8 cellular contexts compared by ENCODE assay signal in the genomic region with DNA sequence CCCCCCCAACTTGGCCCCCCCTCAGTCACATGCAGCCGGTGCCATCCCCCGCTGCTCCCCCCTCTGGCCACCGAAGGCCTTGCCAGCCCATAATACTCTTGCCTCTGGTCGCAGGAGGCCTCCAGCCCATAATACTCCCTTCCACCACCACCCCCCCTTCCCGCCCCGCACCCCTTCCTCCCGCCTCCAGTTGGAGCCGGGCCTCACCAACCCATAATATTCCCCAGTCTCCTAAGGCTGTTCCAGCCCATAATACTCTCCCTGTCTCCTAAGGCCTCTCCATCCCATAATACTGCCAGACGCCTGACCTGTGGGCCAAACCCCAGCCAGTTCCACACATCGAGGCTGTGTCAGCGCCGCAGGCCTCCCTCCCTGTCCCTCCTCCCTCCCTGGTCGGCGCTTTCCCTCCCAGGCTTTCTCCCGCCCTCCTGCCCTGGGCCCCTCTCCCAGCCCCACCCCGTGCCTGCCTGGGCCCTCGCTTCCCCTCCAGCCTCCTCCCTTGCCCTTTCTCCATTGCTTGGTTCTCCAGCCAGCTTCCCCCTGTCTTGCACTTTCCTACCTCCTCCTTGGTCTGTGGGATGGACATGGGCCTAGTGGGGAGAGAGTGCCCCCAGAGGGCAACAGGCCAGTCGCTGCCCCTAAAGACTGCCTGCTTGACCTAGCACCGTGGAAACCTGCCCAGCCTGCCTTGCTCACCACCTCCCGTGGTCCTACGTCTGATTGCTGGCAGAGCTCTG. TPM values are rescaled to one million over a fixed set of nuclear protein-coding genes. Genes with fewer than 3 reads are reported as not detected.
DNase-seq lines count a peak whose midpoint lies in the region; ATAC-seq, FAIRE-seq and TF ChIP-seq lines count a peak whose summit lies in the region.

No MANE protein-coding gene starts in this region.

- H3K27me3 Mint-ChIP-seq in CD14-positive monocyte (ENCODE audit: low read depth in 3 of 3): peaks cover 0 to 3% (median 3%) of the 10 kb centered on the region in 3 donors
- H3K27me3 Mint-ChIP-seq in H9 (ENCODE audit: low read depth): peaks cover 5% of the 10 kb centered on the region
- H3K27me3 Mint-ChIP-seq in activated CD4-positive, alpha-beta T cell treated with anti-CD3 and anti-CD28 coated beads, Interleukin-2, amount 10 ng/mL, durations not matched to agents 24 days and 14 days: no peaks in the 10 kb centered on the region

- H3K56ac ChIP-seq in H9 (ENCODE audit: insufficient read length, low read depth, low read length): no peak overlapping the region

- no peak overlapping the region for H3K23ac ChIP-seq in H9 (ENCODE audit: insufficient read length, low read depth, low read length)

- H4K5ac ChIP-seq in H9 (ENCODE audit: insufficient read length, low read depth, low read length): no peak overlapping the region

- H4K20me1 ChIP-seq in H9 (ENCODE audit: control insufficient read depth, insufficient read depth, insufficient read length) (no peaks in the 10 kb centered on the region), endothelial cell of umbilical vein (replicated peaks; ENCODE audit: control insufficient read depth, extremely low read depth, insufficient read depth, low read length) (no peaks in the 10 kb centered on the region)

- BruUV-seq in endothelial cell of umbilical vein (replicated peaks; lab: Mats Ljungman, UMichigan): no TSS peak

- peak; percentile 39 for TF ChIP-seq POLR2A in endothelial cell of umbilical vein (IDR thresholded peaks at IDR 0.05; ENCODE audit: low read depth, low read length)

- no CpG with 5 or more reads among the region's 21 CpGs for WGBS in H9 (ENCODE audit: extremely low coverage, insufficient read length, low lambda C conversion rate)

- peaks cover 55% of the 10 kb centered on the region for H3K4me1 Mint-ChIP-seq in CD14-positive monocyte
- peaks cover 35 to 46% of the 10 kb centered on the region in 2 experiments for H3K4me1 Mint-ChIP-seq in H9
- H3K4me1 Mint-ChIP-seq in activated CD4-positive, alpha-beta T cell treated with anti-CD3 and anti-CD28 coated beads, Interleukin-2, amount 10 ng/mL, durations not matched to agents 24 days and 14 days: peaks cover 34% of the 10 kb centered on the region

- H3K9ac ChIP-seq in H9 (ENCODE audit: extremely low read depth, insufficient read length, low read length): no peak overlapping the region
- no peak overlapping the region for H3K9ac ChIP-seq in endothelial cell of umbilical vein (replicated peaks; ENCODE audit: extremely low read depth, insufficient read depth, low read length)

- H2BK12ac ChIP-seq in H9 (ENCODE audit: insufficient read length, low read depth, low read length): no peak overlapping the region

- H3K14ac ChIP-seq in H9 (ENCODE audit: insufficient read depth, low read length): peak overlapping the region; percentile 53

- peak; percentile 91 for FAIRE-seq in endothelial cell of umbilical vein (lab: Jason Lieb, UNC)

- dilution Hi-C loops in endothelial cell of umbilical vein (cut with MboI; ENCODE audit: extremely low pct_ligation_motif_present, low sequenced_read_pairs): no loop called here

- no peak overlapping the region for H4K8ac ChIP-seq in H9 (replicated peaks; ENCODE audit: insufficient read length, low read depth, low read length)

- intact Hi-C loops in CD14-positive monocyte (cut with micrococcal nuclease) (no loop called here), endothelial cell of umbilical vein (cut with micrococcal nuclease) (loop anchor here (1.0 to 10.0 kb wide), 2 partner anchors 75 to 1021 kb away; a partner anchor contains a TSS)
- intact Hi-C loops in activated CD4-positive, alpha-beta T cell treated with anti-CD3 and anti-CD28 coated beads, Interleukin-2, amount 10 ng/mL, durations not matched to agents 24 days and 14 days (cut with micrococcal nuclease): no loop called here

- H3K4me1 ChIP-seq in H9 (ENCODE audit: insufficient read depth, low read length) (peaks cover 16% of the 10 kb centered on the region; the same call in 1 of the 2 replicates), endothelial cell of umbilical vein (ENCODE audit: control insufficient read depth, extremely low read depth, insufficient read depth, low read length) (peaks cover 11% of the 10 kb centered on the region)

- no peaks in the 10 kb centered on the region for H3K9me3 ChIP-seq in H9 (ENCODE audit: control insufficient read depth, low read depth, low read length)
- no peaks in the 10 kb centered on the region for H3K9me3 ChIP-seq in endothelial cell of umbilical vein (replicated peaks; ENCODE audit: control insufficient read depth, insufficient read depth, low read length)

- H3T11ph ChIP-seq in H9 (ENCODE audit: low read length): no peak overlapping the region

- H3K27ac ChIP-seq in H9 (ENCODE audit: insufficient read length, low read depth, low read length) (no peak overlapping the region), endothelial cell of umbilical vein (ENCODE audit: insufficient read depth, low read depth, low read length) (no peak overlapping the region)

- POLR2A ChIA-PET in endothelial cell of umbilical vein (lab: Charles Lee): interaction anchor here (0.6 to 1.3 kb wide), 2 partner anchors 75 to 89 kb away, joined by 4 to 5 read pairs; a partner anchor contains a TSS

- H2AFZ ChIP-seq in H9 (ENCODE audit: low read length) (no peak overlapping the region), endothelial cell of umbilical vein (ENCODE audit: low read depth, low read length) (peak overlapping the region; percentile 84)

- H3K27ac Mint-ChIP-seq in CD14-positive monocyte (peak overlapping the region; percentile 75 to 92 (median 87)), H9 (peak overlapping the region; percentile 94 to 98 (median 95))
- peak overlapping the region; percentile 39 for H3K27ac Mint-ChIP-seq in activated CD4-positive, alpha-beta T cell treated with anti-CD3 and anti-CD28 coated beads, Interleukin-2, amount 10 ng/mL, durations not matched to agents 24 days and 14 days

- H2BK15ac ChIP-seq in H9 (ENCODE audit: low read depth, low read length): no peak overlapping the region

- H4K91ac ChIP-seq in H9 (ENCODE audit: insufficient read length, low read depth, low read length): no peak overlapping the region

- H3K79me2 ChIP-seq in H9 (ENCODE audit: insufficient read depth, low read length) (no peaks in the 10 kb centered on the region), endothelial cell of umbilical vein (ENCODE audit: control insufficient read depth, insufficient read depth, low read length) (no peaks in the 10 kb centered on the region)

- no peak overlapping the region for H3K4ac ChIP-seq in H9 (ENCODE audit: low read depth, low read length)

- H3K4me3 ChIP-seq in endothelial cell of umbilical vein (replicated peaks in 1 of 3; ENCODE audit: insufficient read depth in 1 of 3, low read depth in 1 of 3, low read length in 3 of 3): no peak overlapping the region

- no peak for ATAC-seq in GM21786 (IDR thresholded peaks at IDR 0.05; ENCODE audit: unreplicated experiment)

- DNase-seq in CD14-positive monocyte (ENCODE audit: low spot score) (peak; percentile 70), H9 (peak; percentile 98), NCI-H345 treated with DMSO at 0.1 percent for 48 hours (lab: John Stamatoyannopoulos, UW; ENCODE audit: unreplicated experiment) (peak; percentile 91), endothelial cell of umbilical vein (ENCODE audit: low read depth, low spot score) (peak; percentile 87), lung microvascular endothelial cell (ENCODE audit: low read depth in 2 of 2) (peak; percentile 88 to 89), stromal cell of bone marrow (ENCODE audit: low read depth) (peak; percentile 98)
- peak; percentile 69 for DNase-seq in activated CD4-positive, alpha-beta T cell treated with anti-CD3 and anti-CD28 coated beads, Interleukin-2, amount 10 ng/mL, durations not matched to agents 24 days and 14 days

- H3K27me3 ChIP-seq in H9 (ENCODE audit: insufficient read depth, low read length): no peaks in the 10 kb centered on the region
- H3K27me3 ChIP-seq in endothelial cell of umbilical vein (ENCODE audit: control insufficient read depth in 2 of 2, insufficient read depth in 2 of 2, low read length in 2 of 2): no peaks in the 10 kb centered on the region

- H3K4me3 Mint-ChIP-seq in CD14-positive monocyte (peak overlapping the region; percentile 59 to 60), H9 (peak overlapping the region; percentile 45 to 77)
- no peak overlapping the region for H3K4me3 Mint-ChIP-seq in activated CD4-positive, alpha-beta T cell treated with anti-CD3 and anti-CD28 coated beads, Interleukin-2, amount 10 ng/mL, durations not matched to agents 24 days and 14 days

- no peaks in the 10 kb centered on the region for H3K79me1 ChIP-seq in H9 (ENCODE audit: insufficient read depth, low read depth, low read length, poor library complexity, severe bottlenecking)

- no peaks in the 10 kb centered on the region for H3K36me3 Mint-ChIP-seq in CD14-positive monocyte
- no peaks in the 10 kb centered on the region for H3K36me3 Mint-ChIP-seq in H9 (ENCODE audit: insufficient read depth in 1 of 3, low read depth in 3 of 3)
- no peaks in the 10 kb centered on the region for H3K36me3 Mint-ChIP-seq in activated CD4-positive, alpha-beta T cell treated with anti-CD3 and anti-CD28 coated beads, Interleukin-2, amount 10 ng/mL, durations not matched to agents 24 days and 14 days (ENCODE audit: low read depth)

- no peaks in the 10 kb centered on the region for H3K9me1 ChIP-seq in endothelial cell of umbilical vein (replicated peaks; ENCODE audit: control insufficient read depth, extremely low read depth, insufficient read depth, low read length)

- CTCF ChIA-PET in endothelial cell of umbilical vein (lab: Charles Lee): interaction anchor here (0.9 to 2.4 kb wide), 7 partner anchors 9 to 190 kb away, joined by 3 to 14 read pairs (median 4); no protein-coding TSS in a partner anchor

- H2BK20ac ChIP-seq in H9 (ENCODE audit: low read depth, low read length, poor library complexity, severe bottlenecking): no peak overlapping the region

- peaks cover 4% of the 10 kb centered on the region for H3K23me2 ChIP-seq in H9 (ENCODE audit: insufficient read length, low read depth, low read length, poor library complexity, severe bottlenecking)

- H2AK5ac ChIP-seq in H9 (ENCODE audit: insufficient read length, low read length): no peak overlapping the region

- H3K36me3 ChIP-seq in endothelial cell of umbilical vein (ENCODE audit: control insufficient read depth in 2 of 2, extremely low read depth in 1 of 2, insufficient read depth in 2 of 2, low read length in 2 of 2): no peaks in the 10 kb centered on the region

- peaks cover 0 to 3% (median 0%) of the 10 kb centered on the region in 7 donors for H3K9me3 Mint-ChIP-seq in CD14-positive monocyte
- no peaks in the 10 kb centered on the region for H3K9me3 Mint-ChIP-seq in H9
- no peaks in the 10 kb centered on the region for H3K9me3 Mint-ChIP-seq in activated CD4-positive, alpha-beta T cell treated with anti-CD3 and anti-CD28 coated beads, Interleukin-2, amount 10 ng/mL, durations not matched to agents 24 days and 14 days

- peak overlapping the region; percentile 63 for H3K18ac ChIP-seq in H9 (ENCODE audit: insufficient read length, low read depth, low read length)

- no peak for TF ChIP-seq CTCF in CD14-positive monocyte (IDR thresholded peaks at IDR 0.05)
- no peak; the same call in 2 of the 3 replicates for TF ChIP-seq CTCF in H9 (conservative IDR thresholded peaks at IDR 0.05)
- TF ChIP-seq CTCF in endothelial cell of umbilical vein (IDR thresholded peaks at IDR 0.05; ENCODE audit: extremely low read depth in 1 of 2, insufficient read depth in 1 of 2, low read depth in 1 of 2, low read length in 2 of 2): no peak

- peak overlapping the region; percentile 45 for H3K4me2 ChIP-seq in H9 (ENCODE audit: insufficient read depth, insufficient read length, low read length)
- H3K4me2 ChIP-seq in endothelial cell of umbilical vein (ENCODE audit: insufficient read depth, low read length): no peak overlapping the region

- H2BK5ac ChIP-seq in H9 (ENCODE audit: insufficient read length, low read length): no peak overlapping the region

- H2BK120ac ChIP-seq in H9 (ENCODE audit: low read depth, low read length, poor library complexity, severe bottlenecking): no peak overlapping the region

RNA-seq across cellular contexts. Expression of a gene that starts 6.8 kb away (rescaled TPM):
- polyA plus RNA-seq in CD14-positive monocyte (10 to 100 TPM in 1 of 2 donors, 1 to 10 TPM in 1; 9.9 to 16.2 TPM), endothelial cell of umbilical vein (119 and 127 TPM in 2 replicates)
- total RNA-seq in H9 (2021) (334 and 346 TPM in 2 replicates), endothelial cell of umbilical vein (192 and 216 TPM in 2 replicates), lung microvascular endothelial cell (155 and 187 TPM in 2 replicates)
- 356 and 363 TPM in 2 replicates for total RNA-seq in activated CD4-positive, alpha-beta T cell treated with anti-CD3 and anti-CD28 coated beads, Interleukin-2, amount 10 ng/mL, durations not matched to agents 24 days and 14 days
- polyA plus RNA-seq in endothelial cell of umbilical vein (2011; cell fraction: cytosol; rRNA removed): 130 and 131 TPM in 2 replicates
- polyA plus RNA-seq in endothelial cell of umbilical vein (2011; cell fraction: nucleus; rRNA removed): 178 and 198 TPM in 2 replicates
- polyA plus RNA-seq in endothelial cell of umbilical vein (2012): 108 and 117 TPM in 2 replicates
- 187 and 211 TPM in 2 replicates for polyA minus RNA-seq in endothelial cell of umbilical vein
- polyA minus RNA-seq in endothelial cell of umbilical vein (2011; cell fraction: cytosol; rRNA and poly(A)+ RNA removed): 97.7 TPM
- 83.7 and 90.8 TPM in 2 replicates for polyA minus RNA-seq in endothelial cell of umbilical vein (2011; cell fraction: nucleus; rRNA and poly(A)+ RNA removed)

RNA-seq across cellular contexts. Expression of a gene that starts 21.8 kb away (rescaled TPM):
- polyA plus RNA-seq in CD14-positive monocyte: under 1 TPM; 0.14 to 0.18 TPM
- total RNA-seq in H9 (2021): 0.22 TPM in 2 replicates
- 3.3 and 4.2 TPM in 2 replicates for total RNA-seq in activated CD4-positive, alpha-beta T cell treated with anti-CD3 and anti-CD28 coated beads, Interleukin-2, amount 10 ng/mL, durations not matched to agents 24 days and 14 days
- total RNA-seq in endothelial cell of umbilical vein: not detected in 2 replicates
- polyA plus RNA-seq in endothelial cell of umbilical vein: 0.23 and 0.41 TPM in 2 replicates
- polyA plus RNA-seq in endothelial cell of umbilical vein (2011; cell fraction: cytosol; rRNA removed): 0.07 and 0.10 TPM in 2 replicates
- 0.08 TPM in 1 of 2 replicates, not detected in the other for polyA plus RNA-seq in endothelial cell of umbilical vein (2011; cell fraction: nucleus; rRNA removed)
- 0.07 TPM in 1 of 2 replicates, not detected in the other for polyA plus RNA-seq in endothelial cell of umbilical vein (2012)
- 0.42 and 0.75 TPM in 2 replicates for polyA minus RNA-seq in endothelial cell of umbilical vein
- 1.7 TPM for polyA minus RNA-seq in endothelial cell of umbilical vein (2011; cell fraction: cytosol; rRNA and poly(A)+ RNA removed)
- polyA minus RNA-seq in endothelial cell of umbilical vein (2011; cell fraction: nucleus; rRNA and poly(A)+ RNA removed): not detected in 2 replicates
- not detected in 2 replicates for total RNA-seq in lung microvascular endothelial cell

RNA-seq across cellular contexts. Expression of a gene that starts 33.3 kb away (rescaled TPM):
- polyA plus RNA-seq in CD14-positive monocyte: 10 to 100 TPM; 10.2 to 10.3 TPM
- 1.3 and 1.9 TPM in 2 replicates for total RNA-seq in H9 (2021)
- 0.47 and 0.64 TPM in 2 replicates for total RNA-seq in activated CD4-positive, alpha-beta T cell treated with anti-CD3 and anti-CD28 coated beads, Interleukin-2, amount 10 ng/mL, durations not matched to agents 24 days and 14 days
- total RNA-seq in endothelial cell of umbilical vein: 0.97 and 1.3 TPM in 2 replicates
- polyA plus RNA-seq in endothelial cell of umbilical vein: 5.5 and 5.7 TPM in 2 replicates
- polyA plus RNA-seq in endothelial cell of umbilical vein (2011; cell fraction: cytosol; rRNA removed): 2.0 and 3.4 TPM in 2 replicates
- polyA plus RNA-seq in endothelial cell of umbilical vein (2011; cell fraction: nucleus; rRNA removed): 2.5 and 3.2 TPM in 2 replicates
- 0.32 and 0.82 TPM in 2 replicates for polyA plus RNA-seq in endothelial cell of umbilical vein (2012)
- polyA minus RNA-seq in endothelial cell of umbilical vein: 4.5 and 5.2 TPM in 2 replicates
- polyA minus RNA-seq in endothelial cell of umbilical vein (2011; cell fraction: cytosol; rRNA and poly(A)+ RNA removed): not detected
- 1.6 and 1.8 TPM in 2 replicates for polyA minus RNA-seq in endothelial cell of umbilical vein (2011; cell fraction: nucleus; rRNA and poly(A)+ RNA removed)
- 0.20 and 0.22 TPM in 2 replicates for total RNA-seq in lung microvascular endothelial cell

RNA-seq across cellular contexts. Expression of a gene that starts 45.9 kb away (rescaled TPM):
- polyA plus RNA-seq in CD14-positive monocyte (1 to 10 TPM; 3.9 to 5.7 TPM), endothelial cell of umbilical vein (17.8 and 26.3 TPM in 2 replicates)
- total RNA-seq in H9 (2021) (136 and 137 TPM in 2 replicates), endothelial cell of umbilical vein (58.5 and 63.6 TPM in 2 replicates), lung microvascular endothelial cell (7.4 and 11.7 TPM in 2 replicates)
- total RNA-seq in activated CD4-positive, alpha-beta T cell treated with anti-CD3 and anti-CD28 coated beads, Interleukin-2, amount 10 ng/mL, durations not matched to agents 24 days and 14 days: 192 and 193 TPM in 2 replicates
- 28.3 and 30.1 TPM in 2 replicates for polyA plus RNA-seq in endothelial cell of umbilical vein (2011; cell fraction: cytosol; rRNA removed)
- 160 and 198 TPM in 2 replicates for polyA plus RNA-seq in endothelial cell of umbilical vein (2011; cell fraction: nucleus; rRNA removed)
- polyA plus RNA-seq in endothelial cell of umbilical vein (2012): 44.4 and 58.0 TPM in 2 replicates
- polyA minus RNA-seq in endothelial cell of umbilical vein: 29.2 and 29.4 TPM in 2 replicates
- polyA minus RNA-seq in endothelial cell of umbilical vein (2011; cell fraction: cytosol; rRNA and poly(A)+ RNA removed): 26.3 TPM
- polyA minus RNA-seq in endothelial cell of umbilical vein (2011; cell fraction: nucleus; rRNA and poly(A)+ RNA removed): 33.6 and 35.6 TPM in 2 replicates

RNA-seq across cellular contexts. Expression of a gene that starts 49.0 kb away (rescaled TPM):
- 10 to 100 TPM; 62.2 to 64.0 TPM for polyA plus RNA-seq in CD14-positive monocyte
- 20.1 TPM in 2 replicates for total RNA-seq in H9 (2021)
- 13.7 and 15.8 TPM in 2 replicates for total RNA-seq in activated CD4-positive, alpha-beta T cell treated with anti-CD3 and anti-CD28 coated beads, Interleukin-2, amount 10 ng/mL, durations not matched to agents 24 days and 14 days
- 26.3 and 34.7 TPM in 2 replicates for total RNA-seq in endothelial cell of umbilical vein
- 49.6 and 52.0 TPM in 2 replicates for polyA plus RNA-seq in endothelial cell of umbilical vein
- polyA plus RNA-seq in endothelial cell of umbilical vein (2011; cell fraction: cytosol; rRNA removed): 60.5 and 62.5 TPM in 2 replicates
- polyA plus RNA-seq in endothelial cell of umbilical vein (2011; cell fraction: nucleus; rRNA removed): 144 and 179 TPM in 2 replicates
- polyA plus RNA-seq in endothelial cell of umbilical vein (2012): 31.1 and 38.8 TPM in 2 replicates
- polyA minus RNA-seq in endothelial cell of umbilical vein: 24.0 and 24.5 TPM in 2 replicates
- polyA minus RNA-seq in endothelial cell of umbilical vein (2011; cell fraction: cytosol; rRNA and poly(A)+ RNA removed): 5.7 TPM
- 17.5 and 26.9 TPM in 2 replicates for polyA minus RNA-seq in endothelial cell of umbilical vein (2011; cell fraction: nucleus; rRNA and poly(A)+ RNA removed)
- total RNA-seq in lung microvascular endothelial cell: 34.4 and 44.0 TPM in 2 replicates

Comparison
In these comparisons a context has a peak if more than half of its experiments do, and no peak if none do; other contexts are left out.
1. H3K27ac Mint-ChIP-seq: peak in every context shown above with its lines; median percentile 95 in H9; 87 in CD14-positive monocyte; 39 in activated CD4-positive, alpha-beta T cell treated with anti-CD3 and anti-CD28 coated beads, Interleukin-2, amount 10 ng/mL, durations not matched to agents 24 days and 14 days.